28 cellular contexts compared by ENCODE assay signal in genomic region chr1:19239876-19240275, GRCh38.
"Had no signal": no experiment of that assay in that cellular context is flagged by ENCODE, and none has a peak within 500 bp of the region (broad histone marks: within the 10 kb centered on the region; RNA-seq: fewer than 3 reads in every experiment).

No MANE protein-coding gene starts in this region.

- H3K4me3 ChIP-seq: body of pancreas, cardiac muscle cell, left lung, prostate gland, right atrium auricular region, suprapubic skin, tibial nerve, uterus had no signal

- H3K27ac ChIP-seq: body of pancreas, cardiac muscle cell, foreskin keratinocyte, left lung, prostate gland, right atrium auricular region, suprapubic skin, uterus had no signal

- H3K4me3 Mint-ChIP-seq: activated naive CD4-positive, alpha-beta T cell treated with anti-CD3 and anti-CD28 coated beads, Interleukin-2, amount 50 U/mL, for 24 hours; activated T-cell treated with anti-CD3 and anti-CD28 coated beads, Interleukin-2, amount 50 U/mL, for 72 hours; natural killer cell treated with Interleukin-12 subunit alpha and Interleukin-12 subunit beta and Interleukin-15 and Interleukin-18, amount 100 ng/mL, for 72 hours; stimulated activated naive CD8-positive, alpha-beta T cell treated with anti-CD3 and anti-CD28 coated beads, Interleukin-15, amount 100 ng/mL, for 72 hours had no signal

- H3K27me3 ChIP-seq: body of pancreas, cardiac muscle cell, foreskin keratinocyte, left lung, right atrium auricular region, suprapubic skin, tibial nerve, uterus had no signal

- ATAC-seq: activated T-cell treated with anti-CD3 and anti-CD28 coated beads, Interleukin-2, amount 50 U/mL, for 72 hours; body of pancreas; foreskin keratinocyte; left lung; natural killer cell treated with Interleukin-12 subunit alpha and Interleukin-12 subunit beta and Interleukin-15 and Interleukin-18, amount 100 ng/mL, for 72 hours; stimulated activated naive CD8-positive, alpha-beta T cell treated with anti-CD3 and anti-CD28 coated beads, Interleukin-15, amount 100 ng/mL, for 72 hours had no signal

- DNase-seq: activated CD4-positive, alpha-beta T cell treated with anti-CD3 and anti-CD28 coated beads for 4 hours; activated CD4-positive, alpha-beta T cell treated with anti-CD3 and anti-CD28 coated beads, Interleukin-2, amount 50 U/mL, for 48 hours; activated CD4-positive, CD25-positive, alpha-beta regulatory T cell; activated CD8-positive, alpha-beta memory T cell treated with anti-CD3 and anti-CD28 coated beads, Interleukin-2, amount 50 U/mL, for 48 hours; activated effector memory CD4-positive, alpha-beta T cell treated with anti-CD3 and anti-CD28 coated beads, Interleukin-2, amount 50 U/mL, for 16 hours; activated T-cell treated with anti-CD3 and anti-CD28 coated beads, Interleukin-2, amount 50 U/mL, for 72 hours; anterior cingulate cortex; body of pancreas; effector CD8-positive, alpha-beta T cell; foreskin keratinocyte; hippocampal formation; kidney glomerular epithelial cell; left lung; mammary epithelial cell; midbrain; stimulated activated CD4-positive, alpha-beta T cell treated with anti-CD3 and anti-CD28 coated beads, Interleukin-12 subunit alpha, Interleukin-12 subunit beta, amount 100 ng/mL, for 4 hours; stimulated activated CD4-positive, alpha-beta T cell treated with anti-CD3 and anti-CD28 coated beads, Interleukin-4, amount 100 ng/mL, for 4 hours; stimulated activated naive CD8-positive, alpha-beta T cell treated with anti-CD3 and anti-CD28 coated beads, Interleukin-15, amount 100 ng/mL, for 72 hours; T-helper 1 cell; T-helper 9 cell; uterus had no signal

- H3K4me1 ChIP-seq: body of pancreas, foreskin keratinocyte, left lung, prostate gland, right atrium auricular region, suprapubic skin, tibial nerve, uterus had no signal

- H3K27ac Mint-ChIP-seq: activated naive CD4-positive, alpha-beta T cell treated with anti-CD3 and anti-CD28 coated beads, Interleukin-2, amount 50 U/mL, for 24 hours; activated T-cell treated with anti-CD3 and anti-CD28 coated beads, Interleukin-2, amount 50 U/mL, for 72 hours; natural killer cell treated with Interleukin-12 subunit alpha and Interleukin-12 subunit beta and Interleukin-15 and Interleukin-18, amount 100 ng/mL, for 72 hours had no signal

- H3K9me3 ChIP-seq: body of pancreas, left lung, prostate gland, right atrium auricular region, suprapubic skin, tibial nerve, uterus had no signal

- H3K36me3 ChIP-seq: uterus had no signal

- H3K27me3 Mint-ChIP-seq: activated naive CD4-positive, alpha-beta T cell treated with anti-CD3 and anti-CD28 coated beads, Interleukin-2, amount 50 U/mL, for 24 hours; natural killer cell treated with Interleukin-12 subunit alpha and Interleukin-12 subunit beta and Interleukin-15 and Interleukin-18, amount 100 ng/mL, for 72 hours; stimulated activated naive CD8-positive, alpha-beta T cell treated with anti-CD3 and anti-CD28 coated beads, Interleukin-15, amount 100 ng/mL, for 72 hours had no signal

- H3K4me1 Mint-ChIP-seq: activated naive CD4-positive, alpha-beta T cell treated with anti-CD3 and anti-CD28 coated beads, Interleukin-2, amount 50 U/mL, for 24 hours; stimulated activated naive CD8-positive, alpha-beta T cell treated with anti-CD3 and anti-CD28 coated beads, Interleukin-15, amount 100 ng/mL, for 72 hours had no signal
